Comparison of ENCODE assay signal across 1 cellular context in genomic region chr20:54103762-54104600, GRCh38.
A peak's percentile ranks its signal among the peaks of the same experiment; 100 is the strongest.
TF ChIP-seq lines count a peak whose summit lies in the region.

No MANE protein-coding gene starts in this region.

TF ChIP-seq in HepG2, 621 proteins besides CTCF, POLR2A, EP300 and RAD21 (continued from another document and continues in another):
- TF ChIP-seq, protein P1, sequence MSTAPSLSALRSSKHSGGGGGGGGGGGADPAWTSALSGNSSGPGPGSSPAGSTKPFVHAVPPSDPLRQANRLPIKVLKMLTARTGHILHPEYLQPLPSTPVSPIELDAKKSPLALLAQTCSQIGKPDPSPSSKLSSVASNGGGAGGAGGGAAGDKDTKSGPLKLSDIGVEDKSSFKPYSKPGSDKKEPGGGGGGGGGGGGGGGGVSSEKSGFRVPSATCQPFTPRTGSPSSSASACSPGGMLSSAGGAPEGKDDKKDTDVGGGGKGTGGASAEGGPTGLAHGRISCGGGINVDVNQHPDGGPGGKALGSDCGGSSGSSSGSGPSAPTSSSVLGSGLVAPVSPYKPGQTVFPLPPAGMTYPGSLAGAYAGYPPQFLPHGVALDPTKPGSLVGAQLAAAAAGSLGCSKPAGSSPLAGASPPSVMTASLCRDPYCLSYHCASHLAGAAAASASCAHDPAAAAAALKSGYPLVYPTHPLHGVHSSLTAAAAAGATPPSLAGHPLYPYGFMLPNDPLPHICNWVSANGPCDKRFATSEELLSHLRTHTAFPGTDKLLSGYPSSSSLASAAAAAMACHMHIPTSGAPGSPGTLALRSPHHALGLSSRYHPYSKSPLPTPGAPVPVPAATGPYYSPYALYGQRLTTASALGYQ (CRISPR knock-in tag; IDR thresholded peaks at IDR 0.05), result peak; percentile 97
- TF ChIP-seq JARID2 (CRISPR knock-in tag; IDR thresholded peaks at IDR 0.05; ENCODE audit: insufficient replicate concordance) (peak; percentile 52), MXD3 (CRISPR knock-in tag; IDR thresholded peaks at IDR 0.05) (peak; percentile 52; the same call in 1 of the 2 replicates), ZNF878 (CRISPR knock-in tag; IDR thresholded peaks at IDR 0.05) (0 out of 2 replicates have a peak, but pooled peaks have one; percentile 83), ZNF142 (CRISPR knock-in tag; IDR thresholded peaks at IDR 0.05) (peak; percentile 78; the same call in 1 of the 2 replicates), CBFB (CRISPR knock-in tag; IDR thresholded peaks at IDR 0.05) (peak; percentile 97), ZSCAN29 (CRISPR knock-in tag; conservative IDR thresholded peaks at IDR 0.05) (peak; percentile 79), ATF7-NPFF (CRISPR knock-in tag; IDR thresholded peaks at IDR 0.05; ENCODE audit: low read depth) (peak; percentile 80; the same call in 1 of the 2 replicates), TSC22D2 (CRISPR knock-in tag; IDR thresholded peaks at IDR 0.05; ENCODE audit: borderline replicate concordance) (peak; percentile 80; the same call in 1 of the 2 replicates), ZNF24 (IDR thresholded peaks at IDR 0.05) (peak; percentile 85), ZNF143 (CRISPR knock-in tag; IDR thresholded peaks at IDR 0.05) (peak; percentile 87), BCL6 (CRISPR knock-in tag; IDR thresholded peaks at IDR 0.05) (peak; percentile 99), ZNF292 (CRISPR knock-in tag; IDR thresholded peaks at IDR 0.05; ENCODE audit: borderline replicate concordance, low read depth) (peak; percentile 98), ZNF264 (CRISPR knock-in tag; IDR thresholded peaks at IDR 0.05) (peak; percentile 93; the same call in 1 of the 2 replicates), RELA (CRISPR knock-in tag; IDR thresholded peaks at IDR 0.05) (peak; percentile 70; the same call in 1 of the 2 replicates), ZNF230 (CRISPR knock-in tag; IDR thresholded peaks at IDR 0.05) (no peak), ZZZ3 (CRISPR knock-in tag; IDR thresholded peaks at IDR 0.05; ENCODE audit: borderline replicate concordance) (peak; percentile 38; the same call in 1 of the 2 replicates), ZNF772 (CRISPR knock-in tag; IDR thresholded peaks at IDR 0.05) (peak; percentile 77), MED8 (CRISPR knock-in tag; IDR thresholded peaks at IDR 0.05; ENCODE audit: insufficient replicate concordance) (peak; percentile 87), ZFP82 (CRISPR knock-in tag; IDR thresholded peaks at IDR 0.05; ENCODE audit: borderline replicate concordance) (peak; percentile 84; the same call in 1 of the 2 replicates), SMAD3 (CRISPR knock-in tag; IDR thresholded peaks at IDR 0.05) (peak; percentile 94), ZNF501 (CRISPR knock-in tag; IDR thresholded peaks at IDR 0.05) (peak; percentile 80; the same call in 1 of the 2 replicates), AFF4 (CRISPR knock-in tag; IDR thresholded peaks at IDR 0.05) (peak; percentile 88), JUN (CRISPR knock-in tag; IDR thresholded peaks at IDR 0.05) (peak; percentile 94), MBNL3 (CRISPR knock-in tag; conservative IDR thresholded peaks at IDR 0.05) (no peak), ZBTB4 (CRISPR knock-in tag; IDR thresholded peaks at IDR 0.05; ENCODE audit: borderline replicate concordance) (0 out of 2 replicates have a peak, but pooled peaks have one; percentile 48), ZNF607 (CRISPR knock-in tag; IDR thresholded peaks at IDR 0.05; ENCODE audit: borderline replicate concordance) (peak; percentile 83; the same call in 1 of the 2 replicates), BRF2 (CRISPR knock-in tag; IDR thresholded peaks at IDR 0.05) (peak; percentile 96), PPARG (CRISPR knock-in tag; conservative IDR thresholded peaks at IDR 0.05) (peak; percentile 97)
- TF ChIP-seq, protein P2, sequence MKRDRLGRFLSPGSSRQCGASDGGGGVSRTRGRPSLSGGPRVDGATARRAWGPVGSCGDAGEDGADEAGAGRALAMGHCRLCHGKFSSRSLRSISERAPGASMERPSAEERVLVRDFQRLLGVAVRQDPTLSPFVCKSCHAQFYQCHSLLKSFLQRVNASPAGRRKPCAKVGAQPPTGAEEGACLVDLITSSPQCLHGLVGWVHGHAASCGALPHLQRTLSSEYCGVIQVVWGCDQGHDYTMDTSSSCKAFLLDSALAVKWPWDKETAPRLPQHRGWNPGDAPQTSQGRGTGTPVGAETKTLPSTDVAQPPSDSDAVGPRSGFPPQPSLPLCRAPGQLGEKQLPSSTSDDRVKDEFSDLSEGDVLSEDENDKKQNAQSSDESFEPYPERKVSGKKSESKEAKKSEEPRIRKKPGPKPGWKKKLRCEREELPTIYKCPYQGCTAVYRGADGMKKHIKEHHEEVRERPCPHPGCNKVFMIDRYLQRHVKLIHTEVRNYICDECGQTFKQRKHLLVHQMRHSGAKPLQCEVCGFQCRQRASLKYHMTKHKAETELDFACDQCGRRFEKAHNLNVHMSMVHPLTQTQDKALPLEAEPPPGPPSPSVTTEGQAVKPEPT (CRISPR knock-in tag; IDR thresholded peaks at IDR 0.05; ENCODE audit: low read depth), result 0 out of 2 replicates have a peak, but pooled peaks have one; percentile 68
- TF ChIP-seq, protein P3, sequence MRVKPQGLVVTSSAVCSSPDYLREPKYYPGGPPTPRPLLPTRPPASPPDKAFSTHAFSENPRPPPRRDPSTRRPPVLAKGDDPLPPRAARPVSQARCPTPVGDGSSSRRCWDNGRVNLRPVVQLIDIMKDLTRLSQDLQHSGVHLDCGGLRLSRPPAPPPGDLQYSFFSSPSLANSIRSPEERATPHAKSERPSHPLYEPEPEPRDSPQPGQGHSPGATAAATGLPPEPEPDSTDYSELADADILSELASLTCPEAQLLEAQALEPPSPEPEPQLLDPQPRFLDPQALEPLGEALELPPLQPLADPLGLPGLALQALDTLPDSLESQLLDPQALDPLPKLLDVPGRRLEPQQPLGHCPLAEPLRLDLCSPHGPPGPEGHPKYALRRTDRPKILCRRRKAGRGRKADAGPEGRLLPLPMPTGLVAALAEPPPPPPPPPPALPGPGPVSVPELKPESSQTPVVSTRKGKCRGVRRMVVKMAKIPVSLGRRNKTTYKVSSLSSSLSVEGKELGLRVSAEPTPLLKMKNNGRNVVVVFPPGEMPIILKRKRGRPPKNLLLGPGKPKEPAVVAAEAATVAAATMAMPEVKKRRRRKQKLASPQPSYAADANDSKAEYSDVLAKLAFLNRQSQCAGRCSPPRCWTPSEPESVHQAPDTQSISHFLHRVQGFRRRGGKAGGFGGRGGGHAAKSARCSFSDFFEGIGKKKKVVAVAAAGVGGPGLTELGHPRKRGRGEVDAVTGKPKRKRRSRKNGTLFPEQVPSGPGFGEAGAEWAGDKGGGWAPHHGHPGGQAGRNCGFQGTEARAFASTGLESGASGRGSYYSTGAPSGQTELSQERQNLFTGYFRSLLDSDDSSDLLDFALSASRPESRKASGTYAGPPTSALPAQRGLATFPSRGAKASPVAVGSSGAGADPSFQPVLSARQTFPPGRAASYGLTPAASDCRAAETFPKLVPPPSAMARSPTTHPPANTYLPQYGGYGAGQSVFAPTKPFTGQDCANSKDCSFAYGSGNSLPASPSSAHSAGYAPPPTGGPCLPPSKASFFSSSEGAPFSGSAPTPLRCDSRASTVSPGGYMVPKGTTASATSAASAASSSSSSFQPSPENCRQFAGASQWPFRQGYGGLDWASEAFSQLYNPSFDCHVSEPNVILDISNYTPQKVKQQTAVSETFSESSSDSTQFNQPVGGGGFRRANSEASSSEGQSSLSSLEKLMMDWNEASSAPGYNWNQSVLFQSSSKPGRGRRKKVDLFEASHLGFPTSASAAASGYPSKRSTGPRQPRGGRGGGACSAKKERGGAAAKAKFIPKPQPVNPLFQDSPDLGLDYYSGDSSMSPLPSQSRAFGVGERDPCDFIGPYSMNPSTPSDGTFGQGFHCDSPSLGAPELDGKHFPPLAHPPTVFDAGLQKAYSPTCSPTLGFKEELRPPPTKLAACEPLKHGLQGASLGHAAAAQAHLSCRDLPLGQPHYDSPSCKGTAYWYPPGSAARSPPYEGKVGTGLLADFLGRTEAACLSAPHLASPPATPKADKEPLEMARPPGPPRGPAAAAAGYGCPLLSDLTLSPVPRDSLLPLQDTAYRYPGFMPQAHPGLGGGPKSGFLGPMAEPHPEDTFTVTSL (CRISPR knock-in tag; IDR thresholded peaks at IDR 0.05; ENCODE audit: borderline replicate concordance), result peak; percentile 99
